ENCODE assay signal across 15 cellular contexts in genomic region chr14:41482861-41483260, GRCh38.
"Had no signal": no experiment of that assay in that cellular context is flagged by ENCODE, and none has a peak within 500 bp of the region (broad histone marks: within the 10 kb centered on the region; RNA-seq: fewer than 3 reads in every experiment).

No MANE protein-coding gene starts in this region.

- H3K27me3 ChIP-seq: gastrocnemius medialis, left lung had no signal

- H3K9me3 ChIP-seq: gastrocnemius medialis, left lung, lower lobe of right lung had no signal

- H3K36me3 ChIP-seq: gastrocnemius medialis, left lung, lower lobe of right lung had no signal

- DNase-seq: cortex of kidney; dorsolateral prefrontal cortex; effector CD8-positive, alpha-beta T cell; gastrocnemius medialis; immature natural killer cell; left lung; lower lobe of right lung; natural killer cell; posterior cingulate gyrus; right cardiac atrium; small intestine; stimulated activated CD4-positive, alpha-beta T cell treated with anti-CD3 and anti-CD28 coated beads, Interleukin-2, amount 100 ng/mL, for 48 hours; stimulated activated naive CD4-positive, alpha-beta T cell treated with Interleukin-2 at 50 U/mL for 16 hours; trophoblast cell had no signal

- H3K27ac ChIP-seq: dorsolateral prefrontal cortex, gastrocnemius medialis, left lung, lower lobe of right lung had no signal

- H3K4me3 ChIP-seq: dorsolateral prefrontal cortex, gastrocnemius medialis, left lung, lower lobe of right lung had no signal

- ATAC-seq: esophagus mucosa, gastrocnemius medialis, left lung, lower lobe of right lung, natural killer cell, right cardiac atrium had no signal

- H3K4me1 ChIP-seq: gastrocnemius medialis, left lung, lower lobe of right lung had no signal
